9 cellular contexts compared by ENCODE assay signal in genomic region chr1:115717541-115717940, GRCh38. TPM values are rescaled to one million over a fixed set of nuclear protein-coding genes. Genes with fewer than 3 reads are reported as not detected.
DNase-seq lines count a peak whose midpoint lies in the region; ATAC-seq and TF ChIP-seq lines count a peak whose summit lies in the region.
"Had no signal": no experiment of that assay in that cellular context is flagged by ENCODE, and none has a peak within 500 bp of the region (broad histone marks: within the 10 kb centered on the region; RNA-seq: fewer than 3 reads in every experiment).

No MANE protein-coding gene starts in this region.

- H3K9me3 ChIP-seq in breast epithelium (no peaks in the 10 kb centered on the region), mesenchymal stem cell (ENCODE audit: control insufficient read depth, low read length) (no peaks in the 10 kb centered on the region)

- DNase-seq in activated T-cell treated with anti-CD3 and anti-CD28 coated beads for 1 hour (ENCODE audit: low read depth), result peak; percentile 4
- DNase-seq in activated T-cell treated with anti-CD3 and anti-CD28 coated beads, Interleukin-2, amount 50 U/mL, for 4 hours, result no peak
- peak; percentile 34 for DNase-seq in NCI-H2171 (lab: John Stamatoyannopoulos, UW)
- DNase-seq in breast epithelium (ENCODE audit: low spot score in 2 of 2), result no peak
- DNase-seq in mesenchymal stem cell, result peak; percentile 51
- DNase-seq in natural killer cell treated with Interleukin-12 subunit alpha and Interleukin-12 subunit beta and Interleukin-15 and Interleukin-18, amount 100 ng/mL, for 72 hours (ENCODE audit: low spot score), result no peak
- no peak for DNase-seq in KG1 (lab: John Stamatoyannopoulos, UW)

- no peak overlapping the region for H3K27ac Mint-ChIP-seq in natural killer cell treated with Interleukin-12 subunit alpha and Interleukin-12 subunit beta and Interleukin-15 and Interleukin-18, amount 100 ng/mL, for 72 hours
- H3K27ac Mint-ChIP-seq: activated naive CD4-positive, alpha-beta T cell treated with anti-CD3 and anti-CD28 coated beads, Interleukin-2, amount 50 U/mL, for 72 hours had no signal

- no peak overlapping the region for H3K9ac ChIP-seq in mesenchymal stem cell (ENCODE audit: low read length)

- no peaks in the 10 kb centered on the region for H3K36me3 Mint-ChIP-seq in activated T-cell treated with anti-CD3 and anti-CD28 coated beads, Interleukin-2, amount 50 U/mL, for 4 hours (ENCODE audit: insufficient read depth)
- no peaks in the 10 kb centered on the region for H3K36me3 Mint-ChIP-seq in natural killer cell treated with Interleukin-12 subunit alpha and Interleukin-12 subunit beta and Interleukin-15 and Interleukin-18, amount 100 ng/mL, for 72 hours
- H3K36me3 Mint-ChIP-seq: activated naive CD4-positive, alpha-beta T cell treated with anti-CD3 and anti-CD28 coated beads, Interleukin-2, amount 50 U/mL, for 72 hours had no signal

- H3K4me3 ChIP-seq in breast epithelium, result no peak overlapping the region
- H3K4me3 ChIP-seq in mesenchymal stem cell (ENCODE audit: insufficient read depth in 1 of 2, low read depth in 1 of 2, low read length in 2 of 2), result no peak overlapping the region

- no peaks in the 10 kb centered on the region for H3K9me3 Mint-ChIP-seq in activated T-cell treated with anti-CD3 and anti-CD28 coated beads, Interleukin-2, amount 50 U/mL, for 4 hours
- no peaks in the 10 kb centered on the region for H3K9me3 Mint-ChIP-seq in natural killer cell treated with Interleukin-12 subunit alpha and Interleukin-12 subunit beta and Interleukin-15 and Interleukin-18, amount 100 ng/mL, for 72 hours
- H3K9me3 Mint-ChIP-seq: activated naive CD4-positive, alpha-beta T cell treated with anti-CD3 and anti-CD28 coated beads, Interleukin-2, amount 50 U/mL, for 72 hours had no signal

- H3K36me3 ChIP-seq in breast epithelium (no peaks in the 10 kb centered on the region), mesenchymal stem cell (ENCODE audit: control insufficient read depth in 1 of 2, insufficient read depth in 2 of 2, low read depth in 1 of 2, low read length in 2 of 2) (no peaks in the 10 kb centered on the region)

- intact Hi-C loops in breast epithelium (cut with DNase I; ENCODE audit: low total_unique reads), result no loop called here

- no peak overlapping the region for H3K23ac ChIP-seq in mesenchymal stem cell (ENCODE audit: low read length in 2 of 2)

- ATAC-seq in activated T-cell treated with anti-CD3 and anti-CD28 coated beads, Interleukin-2, amount 50 U/mL, for 4 hours, result no peak
- ATAC-seq in natural killer cell treated with Interleukin-12 subunit alpha and Interleukin-12 subunit beta and Interleukin-15 and Interleukin-18, amount 100 ng/mL, for 72 hours, result no peak
- no peak for ATAC-seq in GM21367 (IDR thresholded peaks at IDR 0.05; ENCODE audit: unreplicated experiment)

- H3K4me2 ChIP-seq in mesenchymal stem cell (ENCODE audit: low read length, poor library complexity, severe bottlenecking), result no peak overlapping the region

- no peak overlapping the region for H2AK5ac ChIP-seq in mesenchymal stem cell (ENCODE audit: low read length, severe bottlenecking)

- peak in 2 of 3 donors; percentile 21 to 39 for TF ChIP-seq CTCF in breast epithelium (IDR thresholded peaks at IDR 0.05)

- H3K4me1 ChIP-seq in breast epithelium, result no peaks in the 10 kb centered on the region
- peaks cover 6% of the 10 kb centered on the region for H3K4me1 ChIP-seq in mesenchymal stem cell (ENCODE audit: control insufficient read depth, insufficient read depth, low read depth, low read length)

- TF ChIP-seq POLR2A in breast epithelium (IDR thresholded peaks at IDR 0.05), result no peak

- H4K91ac ChIP-seq in mesenchymal stem cell (ENCODE audit: low read length), result no peak overlapping the region

- no peak overlapping the region for H3K4ac ChIP-seq in mesenchymal stem cell (ENCODE audit: low read depth in 1 of 2, low read length in 2 of 2)

- no peak overlapping the region for H2BK120ac ChIP-seq in mesenchymal stem cell (ENCODE audit: low read depth, low read length)

- H2BK5ac ChIP-seq in mesenchymal stem cell (ENCODE audit: low read depth, low read length, poor library complexity, severe bottlenecking), result no peak overlapping the region

- H2BK12ac ChIP-seq in mesenchymal stem cell (ENCODE audit: low read length in 2 of 2), result no peak overlapping the region

- no peaks in the 10 kb centered on the region for H3K4me1 Mint-ChIP-seq in activated T-cell treated with anti-CD3 and anti-CD28 coated beads, Interleukin-2, amount 50 U/mL, for 4 hours (ENCODE audit: low read depth)
- H3K4me1 Mint-ChIP-seq in natural killer cell treated with Interleukin-12 subunit alpha and Interleukin-12 subunit beta and Interleukin-15 and Interleukin-18, amount 100 ng/mL, for 72 hours (ENCODE audit: low read depth in 2 of 2), result no peaks in the 10 kb centered on the region

- H2BK15ac ChIP-seq in mesenchymal stem cell (ENCODE audit: low read depth, poor library complexity, severe bottlenecking), result no peak overlapping the region

- H3K27ac ChIP-seq in breast epithelium, result no peak overlapping the region
- no peak overlapping the region for H3K27ac ChIP-seq in mesenchymal stem cell (ENCODE audit: low read length, poor library complexity, severe bottlenecking)

- H3K4me3 Mint-ChIP-seq in activated T-cell treated with anti-CD3 and anti-CD28 coated beads, Interleukin-2, amount 50 U/mL, for 4 hours, result no peak overlapping the region
- no peak overlapping the region for H3K4me3 Mint-ChIP-seq in natural killer cell treated with Interleukin-12 subunit alpha and Interleukin-12 subunit beta and Interleukin-15 and Interleukin-18, amount 100 ng/mL, for 72 hours

- H4K8ac ChIP-seq in mesenchymal stem cell (ENCODE audit: low read length), result no peak overlapping the region

- 43% methylated on average over 5 of the region's 5 CpGs for WGBS in mesenchymal stem cell

- H3K18ac ChIP-seq in mesenchymal stem cell (ENCODE audit: low read depth in 1 of 2, low read length in 2 of 2), result no peak overlapping the region

- no peaks in the 10 kb centered on the region for H3K79me1 ChIP-seq in mesenchymal stem cell (replicated peaks; ENCODE audit: low read length, poor library complexity, severe bottlenecking)

- no peak overlapping the region for H3K14ac ChIP-seq in mesenchymal stem cell (ENCODE audit: low read length in 2 of 2)

- H3K27me3 ChIP-seq in breast epithelium (peaks cover 0 to 19% of the 10 kb centered on the region in 2 donors), mesenchymal stem cell (ENCODE audit: control insufficient read depth in 1 of 2, insufficient read depth in 1 of 2, low read length in 2 of 2) (peaks cover 0 to 24% of the 10 kb centered on the region in 2 experiments)

- H3K27me3 Mint-ChIP-seq in activated T-cell treated with anti-CD3 and anti-CD28 coated beads, Interleukin-2, amount 50 U/mL, for 4 hours (ENCODE audit: low read depth), result peaks cover 7% of the 10 kb centered on the region
- H3K27me3 Mint-ChIP-seq in natural killer cell treated with Interleukin-12 subunit alpha and Interleukin-12 subunit beta and Interleukin-15 and Interleukin-18, amount 100 ng/mL, for 72 hours, result peaks cover 10 to 24% of the 10 kb centered on the region in 2 donors

- no peak overlapping the region for H2AFZ ChIP-seq in mesenchymal stem cell (ENCODE audit: low read depth, low read length)

RNA-seq across cellular contexts. Expression of gene CASQ2, which starts 51.0 kb away (rescaled TPM):
- total RNA-seq in activated T-cell treated with anti-CD3 and anti-CD28 coated beads, Interleukin-2, amount 50 U/mL, for 4 hours, result not detected
- 1 to 10 TPM; 2.1 to 3.3 (median 2.6) TPM for total RNA-seq in breast epithelium
- not detected for polyA plus RNA-seq in mesenchymal stem cell (2013, experiment 1 of 2)
- not detected for polyA plus RNA-seq in mesenchymal stem cell (2013, experiment 2 of 2)
- total RNA-seq in natural killer cell treated with Interleukin-12 subunit alpha and Interleukin-12 subunit beta and Interleukin-15 and Interleukin-18, amount 100 ng/mL, for 72 hours, result not detected
- total RNA-seq: activated naive CD4-positive, alpha-beta T cell treated with anti-CD3 and anti-CD28 coated beads, Interleukin-2, amount 50 U/mL, for 72 hours had no signal

Comparison
In these comparisons a context has a peak if more than half of its experiments do, and no peak if none do; other contexts are left out.
1. DNase-seq: peak in activated T-cell treated with anti-CD3 and anti-CD28 coated beads for 1 hour (single experiment), NCI-H2171 (single experiment) and mesenchymal stem cell (single experiment); none in activated T-cell treated with anti-CD3 and anti-CD28 coated beads, Interleukin-2, amount 50 U/mL, for 4 hours (single experiment), breast epithelium (0 of 2), natural killer cell treated with Interleukin-12 subunit alpha and Interleukin-12 subunit beta and Interleukin-15 and Interleukin-18, amount 100 ng/mL, for 72 hours (single experiment) and KG1 (single experiment).